2 cellular contexts compared by ENCODE assay signal in the genomic region with DNA sequence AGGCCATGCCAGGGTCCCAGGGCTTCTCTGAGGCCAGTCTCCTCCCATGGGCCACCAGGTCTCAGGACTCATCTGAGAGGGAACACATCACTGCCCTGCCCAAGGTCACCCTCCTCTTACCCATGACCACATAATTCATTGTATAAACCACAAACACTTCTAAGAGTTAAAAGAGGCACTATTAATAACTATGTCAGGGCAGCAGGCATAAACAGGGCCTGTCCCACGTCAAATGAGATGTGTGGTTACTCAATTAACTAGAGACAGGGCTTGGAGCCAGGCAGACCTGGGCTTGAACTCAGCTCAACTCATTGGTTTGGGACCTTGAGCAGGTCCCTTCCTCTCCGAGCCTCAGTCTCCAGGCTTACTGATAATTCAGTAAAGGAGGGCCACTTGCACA.
A peak's percentile ranks its signal among the peaks of the same experiment; 100 is the strongest.
TF ChIP-seq lines count a peak whose summit lies in the region.

No MANE protein-coding gene starts in this region.

TF ChIP-seq in liver, 16 proteins besides CTCF, POLR2A, EP300 and RAD21:
- TF ChIP-seq, protein P1, sequence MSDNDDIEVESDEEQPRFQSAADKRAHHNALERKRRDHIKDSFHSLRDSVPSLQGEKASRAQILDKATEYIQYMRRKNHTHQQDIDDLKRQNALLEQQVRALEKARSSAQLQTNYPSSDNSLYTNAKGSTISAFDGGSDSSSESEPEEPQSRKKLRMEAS (IDR thresholded peaks at IDR 0.05): no peak
- TF ChIP-seq FOXA1 (IDR thresholded peaks at IDR 0.05): no peak
- TF ChIP-seq ZBTB33 (IDR thresholded peaks at IDR 0.05): no peak
- peak; percentile 32 to 47 for TF ChIP-seq RXRA (IDR thresholded peaks at IDR 0.05)

TF ChIP-seq in HepG2, 621 proteins besides CTCF, POLR2A, EP300 and RAD21:
- no peak for TF ChIP-seq THAP9 (CRISPR knock-in tag; IDR thresholded peaks at IDR 0.05; ENCODE audit: borderline replicate concordance)
- TF ChIP-seq E2F2 (CRISPR knock-in tag; IDR thresholded peaks at IDR 0.05; ENCODE audit: borderline replicate concordance): no peak
- TF ChIP-seq NFKB2 (CRISPR knock-in tag; IDR thresholded peaks at IDR 0.05; ENCODE audit: borderline replicate concordance): no peak
- no peak for TF ChIP-seq NKX3-1 (CRISPR knock-in tag; IDR thresholded peaks at IDR 0.05)
- no peak for TF ChIP-seq ZNF552 (CRISPR knock-in tag; IDR thresholded peaks at IDR 0.05; ENCODE audit: borderline replicate concordance)
- TF ChIP-seq ZNF331 (CRISPR knock-in tag; IDR thresholded peaks at IDR 0.05): no peak
- no peak for TF ChIP-seq NR2F1 (CRISPR knock-in tag; IDR thresholded peaks at IDR 0.05)
- TF ChIP-seq CBFB (CRISPR knock-in tag; IDR thresholded peaks at IDR 0.05): no peak
- no peak for TF ChIP-seq ZNF263 (CRISPR knock-in tag; IDR thresholded peaks at IDR 0.05)
TF ChIP-seq in HepG2: peak in this region for 0.
